In genomic region chr16:29694384-29695195, GRCh38 we compare ENCODE assay signal across 20 cellular contexts. TPM values are rescaled to one million over a fixed set of nuclear protein-coding genes. Genes with fewer than 3 reads are reported as not detected.
DNase-seq lines count a peak whose midpoint lies in the region; ATAC-seq and TF ChIP-seq lines count a peak whose summit lies in the region.
"Had no signal": no experiment of that assay in that cellular context is flagged by ENCODE, and none has a peak within 500 bp of the region (broad histone marks: within the 10 kb centered on the region; RNA-seq: fewer than 3 reads in every experiment).

No MANE protein-coding gene starts in this region.

- TF ChIP-seq RAD21 in SK-N-SH (IDR thresholded peaks at IDR 0.05; ENCODE audit: low read length): no peak

- H3K36me3 ChIP-seq in SK-N-SH (replicated peaks in 1 of 2; ENCODE audit: control insufficient read depth in 1 of 2, insufficient read depth in 2 of 2, low read length in 1 of 2) (no peaks in the 10 kb centered on the region), endodermal cell (ENCODE audit: control insufficient read depth, insufficient read depth, low read length) (peaks cover 20% of the 10 kb centered on the region), aorta (ENCODE audit: control insufficient read depth in 1 of 2, insufficient read depth in 2 of 2, low read length in 1 of 2) (no peaks in the 10 kb centered on the region)
- H3K36me3 ChIP-seq: esophagus muscularis mucosa, SJSA1, upper lobe of left lung had no signal

- intact Hi-C loops in aorta (cut with DNase I): loop anchor here in 1 of 2 donors (10.0 kb wide), 1 partner anchor 330 kb away; the partner anchor contains the start of gene C16orf92

- DNase-seq in SK-N-SH (peak; percentile 53), endodermal cell (peak; percentile 36), nephron progenitor cell (no peak), aorta (peak; percentile 82 to 89), NCI-H2107 treated with DMSO at 0.1 percent for 48 hours (lab: John Stamatoyannopoulos, UW; ENCODE audit: unreplicated experiment) (no peak)
- DNase-seq in stimulated activated effector memory CD8-positive, alpha-beta T cell treated with anti-CD3 and anti-CD28 coated beads, Interleukin-12 subunit alpha, Interleukin-12 subunit beta, amount 100 ng/mL, for 72 hours (ENCODE audit: low spot score in 2 of 2): no peak
- DNase-seq: activated naive CD4-positive, alpha-beta T cell treated with Interleukin-2 at 50 U/mL for 16 hours; NCI-H146; NCI-H226; stimulated activated naive CD4-positive, alpha-beta T cell; T-helper 9 cell had no signal

- H2AFZ ChIP-seq in SK-N-SH (ENCODE audit: low read depth): no peak overlapping the region

- H3K9me3 Mint-ChIP-seq in endodermal cell: peaks cover 32% of the 10 kb centered on the region
- H3K9me3 Mint-ChIP-seq in nephron progenitor cell: peaks cover 47% of the 10 kb centered on the region
- no peaks in the 10 kb centered on the region for H3K9me3 Mint-ChIP-seq in stimulated activated effector memory CD8-positive, alpha-beta T cell treated with anti-CD3 and anti-CD28 coated beads, Interleukin-12 subunit alpha, Interleukin-12 subunit beta, amount 100 ng/mL, for 72 hours

- H3K27ac ChIP-seq in SK-N-SH (ENCODE audit: low read depth in 2 of 2, low read length in 1 of 2): no peak overlapping the region
- H3K27ac ChIP-seq in endodermal cell (ENCODE audit: low read depth, low read length): no peak overlapping the region
- H3K27ac ChIP-seq in aorta (ENCODE audit: low read depth in 1 of 2, low read length in 2 of 2): peak overlapping the region in 1 of 2 donors; percentile 14
- H3K27ac ChIP-seq: esophagus muscularis mucosa, SJSA1 had no signal

- no peaks in the 10 kb centered on the region for H4K20me1 ChIP-seq in SK-N-SH (ENCODE audit: insufficient read depth)

- H3K27ac Mint-ChIP-seq in endodermal cell (no peak overlapping the region), nephron progenitor cell (peak overlapping the region; percentile 57)
- H3K27ac Mint-ChIP-seq in stimulated activated effector memory CD8-positive, alpha-beta T cell treated with anti-CD3 and anti-CD28 coated beads, Interleukin-12 subunit alpha, Interleukin-12 subunit beta, amount 100 ng/mL, for 72 hours: no peak overlapping the region

- H3K79me2 ChIP-seq in SK-N-SH (ENCODE audit: insufficient read depth): no peaks in the 10 kb centered on the region

- H3K36me3 Mint-ChIP-seq in endodermal cell (ENCODE audit: low read depth) (peaks cover 61% of the 10 kb centered on the region), nephron progenitor cell (ENCODE audit: low read depth) (peaks cover 75% of the 10 kb centered on the region)
- H3K36me3 Mint-ChIP-seq in stimulated activated effector memory CD8-positive, alpha-beta T cell treated with anti-CD3 and anti-CD28 coated beads, Interleukin-12 subunit alpha, Interleukin-12 subunit beta, amount 100 ng/mL, for 72 hours: no peaks in the 10 kb centered on the region

- ATAC-seq in SK-N-SH treated with all-trans-retinoic acid at 6 μM for 48 hours (no peak), aorta (ENCODE audit: low FRiP score) (peak; percentile 85), GM18909 (IDR thresholded peaks at IDR 0.05; ENCODE audit: poor library complexity, unreplicated experiment) (no peak)
- ATAC-seq in stimulated activated effector memory CD8-positive, alpha-beta T cell treated with anti-CD3 and anti-CD28 coated beads, Interleukin-12 subunit alpha, Interleukin-12 subunit beta, amount 100 ng/mL, for 72 hours: no peak

- H3K4me1 ChIP-seq in SK-N-SH (ENCODE audit: control insufficient read depth in 1 of 2, insufficient read depth in 2 of 2, low read depth in 1 of 2, low read length in 1 of 2): no peaks in the 10 kb centered on the region; a peak in 1 of 4 replicates
- H3K4me1 ChIP-seq in endodermal cell (ENCODE audit: control insufficient read depth, insufficient read depth, low read length): no peaks in the 10 kb centered on the region
- H3K4me1 ChIP-seq in aorta (ENCODE audit: control insufficient read depth in 1 of 2, insufficient read depth in 2 of 2, low read length in 2 of 2): no peaks in the 10 kb centered on the region
- H3K4me1 ChIP-seq: esophagus muscularis mucosa, SJSA1, upper lobe of left lung had no signal

- H3K4me1 Mint-ChIP-seq in endodermal cell (no peaks in the 10 kb centered on the region), nephron progenitor cell (no peaks in the 10 kb centered on the region)
- H3K4me1 Mint-ChIP-seq in stimulated activated effector memory CD8-positive, alpha-beta T cell treated with anti-CD3 and anti-CD28 coated beads, Interleukin-12 subunit alpha, Interleukin-12 subunit beta, amount 100 ng/mL, for 72 hours: peaks cover 6% of the 10 kb centered on the region

- POLR2A ChIA-PET in SK-N-SH (lab: Yijun Ruan, JAX): no interaction called here

- no peak for TF ChIP-seq EP300 in SK-N-SH (IDR thresholded peaks at IDR 0.05; ENCODE audit: borderline replicate concordance in 1 of 2, low read depth in 1 of 2, low read length in 1 of 2)

- H3K9me2 ChIP-seq in SK-N-SH: no peaks in the 10 kb centered on the region

- H3K9ac ChIP-seq in SK-N-SH (no peak overlapping the region), endodermal cell (ENCODE audit: extremely low read depth, low read length, poor library complexity, severe bottlenecking) (no peak overlapping the region)

- H3K4me3 ChIP-seq in SK-N-SH (ENCODE audit: low read depth in 2 of 2, low read length in 1 of 2): no peak overlapping the region
- no peak overlapping the region for H3K4me3 ChIP-seq in endodermal cell (ENCODE audit: low read length)
- no peak overlapping the region for H3K4me3 ChIP-seq in aorta (ENCODE audit: low read length in 2 of 2)
- H3K4me3 ChIP-seq: esophagus muscularis mucosa, SJSA1, smooth muscle cell, upper lobe of left lung had no signal

- no peak overlapping the region for H3K4me3 Mint-ChIP-seq in endodermal cell
- H3K4me3 Mint-ChIP-seq in nephron progenitor cell: no peak overlapping the region
- no peak overlapping the region for H3K4me3 Mint-ChIP-seq in stimulated activated effector memory CD8-positive, alpha-beta T cell treated with anti-CD3 and anti-CD28 coated beads, Interleukin-12 subunit alpha, Interleukin-12 subunit beta, amount 100 ng/mL, for 72 hours

- H3K4me2 ChIP-seq in SK-N-SH: no peak overlapping the region
- H3K4me2 ChIP-seq: smooth muscle cell had no signal

- CTCF ChIA-PET in SK-N-SH (lab: Yijun Ruan, JAX): no interaction called here

- no peaks in the 10 kb centered on the region for H3K9me3 ChIP-seq in SK-N-SH
- H3K9me3 ChIP-seq in endodermal cell (ENCODE audit: control insufficient read depth, low read length): peaks cover 34% of the 10 kb centered on the region
- H3K9me3 ChIP-seq in aorta (ENCODE audit: control insufficient read depth, low read length): no peaks in the 10 kb centered on the region
- H3K9me3 ChIP-seq: esophagus muscularis mucosa, SJSA1, upper lobe of left lung had no signal

- no peaks in the 10 kb centered on the region for H3K27me3 Mint-ChIP-seq in endodermal cell (ENCODE audit: insufficient read depth)
- peaks cover 4% of the 10 kb centered on the region for H3K27me3 Mint-ChIP-seq in nephron progenitor cell (ENCODE audit: low read depth, poor library complexity)

- no peak for TF ChIP-seq CTCF in SK-N-SH (IDR thresholded peaks at IDR 0.05)
- no peak for TF ChIP-seq CTCF in endodermal cell (conservative IDR thresholded peaks at IDR 0.05)
- TF ChIP-seq CTCF in nephron progenitor cell (IDR thresholded peaks at IDR 0.05): no peak

- H3K27me3 ChIP-seq in SK-N-SH (ENCODE audit: insufficient read depth) (no peaks in the 10 kb centered on the region), endodermal cell (ENCODE audit: control insufficient read depth, insufficient read depth, low read length, poor library complexity, severe bottlenecking) (no peaks in the 10 kb centered on the region), aorta (ENCODE audit: control insufficient read depth in 1 of 2, insufficient read depth in 2 of 2, low read length in 1 of 2) (no peaks in the 10 kb centered on the region)
- H3K27me3 ChIP-seq: esophagus muscularis mucosa, SJSA1, upper lobe of left lung had no signal

- 84% methylated on average over 18 of the region's 41 CpGs for WGBS in SK-N-SH (ENCODE audit: low lambda C conversion rate)
- 91 to 94% methylated on average over 16 to 40 of the region's 41 CpGs for WGBS in endodermal cell (ENCODE audit: insufficient coverage in 1 of 2, insufficient read length in 1 of 2), 2 experiments
- 11 to 23% methylated on average over 34 to 41 of the region's 41 CpGs for WGBS in aorta, 2 donors

- H3F3A ChIP-seq in SK-N-SH (replicated peaks; ENCODE audit: insufficient read depth): no peaks in the 10 kb centered on the region

TF ChIP-seq in SK-N-SH treated with all-trans-retinoic acid at 6 μM for 48 hours, 23 proteins besides CTCF, POLR2A, EP300 and RAD21 (continues in another document):
- no peak for TF ChIP-seq RARB (CRISPR knock-in tag; IDR thresholded peaks at IDR 0.05)
- no peak for TF ChIP-seq CSDC2 (CRISPR knock-in tag; IDR thresholded peaks at IDR 0.05)

RNA-seq across cellular contexts. Expression of gene QPRT, which starts 15.6 kb away (rescaled TPM):
- polyA plus RNA-seq in SK-N-SH (2012; rRNA removed): 12.5 and 12.6 TPM in 2 replicates
- polyA plus RNA-seq in SK-N-SH (2012; cell fraction: cytosol; rRNA removed): 8.3 and 10.6 TPM in 2 replicates
- 10.8 and 11.3 TPM in 2 replicates for polyA plus RNA-seq in SK-N-SH (2012; cell fraction: nucleus; rRNA removed)
- 100 to 1,000 TPM in 1 of 2 donors, 10 to 100 TPM in 1; 92.3 to 109 TPM for total RNA-seq in endodermal cell
- 102 TPM for polyA plus RNA-seq in endodermal cell (2013, experiment 1 of 2)
- polyA plus RNA-seq in endodermal cell (2013, experiment 2 of 2): 98.7 TPM
- total RNA-seq in aorta: 1 to 10 TPM; 1.6 to 4.4 TPM
- 1 to 10 TPM in 1 of 2 donors, under 1 TPM in 1; 0.61 to 6.1 TPM for polyA plus RNA-seq in aorta

RNA-seq across cellular contexts. Expression of gene SPN, which starts 31.5 kb away (rescaled TPM):
- polyA plus RNA-seq in SK-N-SH (2012; rRNA removed) (0.10 and 0.13 TPM in 2 replicates), aorta (under 1 TPM in 1 of 2 donors, not detected in 1; 0.88 TPM)
- polyA plus RNA-seq in SK-N-SH (2012; cell fraction: cytosol; rRNA removed): 0.03 and 0.05 TPM in 2 replicates
- 0.06 TPM in 2 replicates for polyA plus RNA-seq in SK-N-SH (2012; cell fraction: nucleus; rRNA removed)
- total RNA-seq in endodermal cell (under 1 TPM in 1 of 2 donors, not detected in 1; 0.86 TPM), aorta (1 to 10 TPM; 2.5 to 5.2 TPM)
- polyA plus RNA-seq in endodermal cell (2013, experiment 1 of 2): 0.28 TPM
- polyA plus RNA-seq in endodermal cell (2013, experiment 2 of 2): 0.29 TPM
- total RNA-seq: osteocyte, SJSA1, smooth muscle cell had no signal
- polyA plus RNA-seq: smooth muscle cell had no signal

RNA-seq across cellular contexts. Expression of gene C16orf54, which starts 51.2 kb away (rescaled TPM):
- not detected in 2 replicates for polyA plus RNA-seq in SK-N-SH (2012; rRNA removed)
- polyA plus RNA-seq in SK-N-SH (2012; cell fraction: cytosol; rRNA removed): not detected in 2 replicates
- not detected in 2 replicates for polyA plus RNA-seq in SK-N-SH (2012; cell fraction: nucleus; rRNA removed)
- not detected for total RNA-seq in endodermal cell
- not detected for polyA plus RNA-seq in endodermal cell (2013, experiment 1 of 2)
- not detected for polyA plus RNA-seq in endodermal cell (2013, experiment 2 of 2)
- total RNA-seq in aorta: 1 to 10 TPM; 2.6 to 3.1 TPM
- 1 to 10 TPM in 1 of 2 donors, under 1 TPM in 1; 0.28 to 1.1 TPM for polyA plus RNA-seq in aorta
- total RNA-seq: astrocyte, kidney epithelial cell, osteocyte, SJSA1, smooth muscle cell had no signal
- polyA plus RNA-seq: smooth muscle cell had no signal

Comparison
In these comparisons a context has a peak if more than half of its experiments do, and no peak if none do; other contexts are left out.
1. DNase-seq: peak in SK-N-SH (single experiment), endodermal cell (single experiment) and aorta (2 of 2); none in nephron progenitor cell (single experiment), stimulated activated effector memory CD8-positive, alpha-beta T cell treated with anti-CD3 and anti-CD28 coated beads, Interleukin-12 subunit alpha, Interleukin-12 subunit beta, amount 100 ng/mL, for 72 hours (0 of 2) and NCI-H2107 treated with DMSO at 0.1 percent for 48 hours (single experiment).
2. RNA of gene QPRT, which starts 15.6 kb away (total RNA-seq): 92.3 to 109 TPM in endodermal cell; 1.6 to 4.4 TPM in aorta; every median in the first group is over 10 times any median in the second.